8 cellular contexts compared by ENCODE assay signal in the genomic region with DNA sequence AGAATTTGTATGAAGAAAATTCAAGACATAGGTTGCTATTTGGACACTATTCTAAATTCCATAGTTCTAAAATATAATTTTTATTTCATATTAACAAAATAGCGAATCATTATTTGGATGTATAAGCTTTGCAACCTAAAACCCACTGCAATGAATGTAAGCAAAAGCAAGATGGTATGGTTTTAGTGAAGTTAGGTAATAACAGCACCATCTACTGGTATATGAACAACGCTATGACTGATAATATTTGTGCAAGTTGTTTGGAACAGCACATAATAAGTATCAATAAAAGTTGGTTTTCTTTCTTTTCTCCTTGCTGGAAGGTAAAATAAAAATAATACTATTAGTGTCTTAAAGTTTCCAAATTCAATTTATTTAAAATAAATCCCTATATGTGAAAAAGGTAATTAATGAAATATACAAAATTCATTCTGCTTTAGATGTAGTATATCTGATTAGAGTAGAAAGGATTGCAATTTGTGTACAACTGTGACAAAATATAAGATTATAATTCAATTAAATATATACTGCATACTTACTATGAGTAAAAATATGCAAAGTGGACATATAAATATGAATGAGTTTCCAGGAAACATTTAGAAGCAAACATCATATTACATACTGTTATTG.
DNase-seq lines count a peak whose midpoint lies in the region; ATAC-seq and TF ChIP-seq lines count a peak whose summit lies in the region.
"Had no signal": no experiment of that assay in that cellular context is flagged by ENCODE, and none has a peak within 500 bp of the region (broad histone marks: within the 10 kb centered on the region; RNA-seq: fewer than 3 reads in every experiment).

No MANE protein-coding gene starts in this region.

- ATAC-seq in HG02852 (IDR thresholded peaks at IDR 0.05; ENCODE audit: unreplicated experiment), result peak; percentile 61

- H3K27me3 Mint-ChIP-seq in osteocyte (ENCODE audit: unreplicated experiment), result peaks cover 8% of the 10 kb centered on the region
- H3K27me3 Mint-ChIP-seq: activated B cell treated with CpG ODN at 0.5 μM for 24 hours had no signal

- in situ Hi-C loops in GM13977 (cut with MboI; ENCODE audit: low pct_unique_long_range_greater_than_20kb, low sequenced_read_pairs, unreplicated experiment), result no loop called here

- H3K4me1 Mint-ChIP-seq in osteocyte (ENCODE audit: unreplicated experiment), result no peaks in the 10 kb centered on the region
- H3K4me1 Mint-ChIP-seq: activated B cell treated with CpG ODN at 0.5 μM for 24 hours had no signal

- DNase-seq in GM13977 (ENCODE audit: low spot score) (peak; percentile 9), NCI-H748 (lab: John Stamatoyannopoulos, UW; ENCODE audit: unreplicated experiment) (peak; percentile 58), dedifferentiated amniotic fluid mesenchymal stem cell (ENCODE audit: extremely low spot score) (peak; percentile 29), osteocyte (ENCODE audit: extremely low spot score, unreplicated experiment) (no peak), activated T-cell treated with anti-CD3 and anti-CD28 coated beads for 4 hours (no peak)
- DNase-seq in activated CD4-positive, alpha-beta T cell treated with anti-CD3 and anti-CD28 coated beads, Interleukin-2, amount 50 U/mL, for 48 hours, result no peak
- DNase-seq: activated B cell treated with CpG ODN at 0.5 μM for 24 hours had no signal

- H3K4me3 Mint-ChIP-seq in osteocyte (ENCODE audit: unreplicated experiment), result no peak overlapping the region
- H3K4me3 Mint-ChIP-seq: activated B cell treated with CpG ODN at 0.5 μM for 24 hours had no signal

- no peaks in the 10 kb centered on the region for H3K36me3 Mint-ChIP-seq in osteocyte (ENCODE audit: unreplicated experiment)

- no peak overlapping the region for H3K27ac Mint-ChIP-seq in osteocyte (ENCODE audit: unreplicated experiment)
- H3K27ac Mint-ChIP-seq: activated B cell treated with CpG ODN at 0.5 μM for 24 hours had no signal

- TF ChIP-seq CTCF in GM13977 (IDR thresholded peaks at IDR 0.05; ENCODE audit: extremely low read depth, insufficient read depth, missing control alignments), result peak; percentile 55
- peak; percentile 73 for TF ChIP-seq CTCF in osteocyte (IDR thresholded peaks at IDR 0.05)

- peaks cover 5% of the 10 kb centered on the region for H3K9me3 Mint-ChIP-seq in osteocyte (ENCODE audit: unreplicated experiment)

Comparison
In these comparisons a context has a peak if more than half of its experiments do, and no peak if none do; other contexts are left out.
1. DNase-seq: peak in GM13977 (single experiment), NCI-H748 (single experiment) and dedifferentiated amniotic fluid mesenchymal stem cell (single experiment); none in osteocyte (single experiment), activated T-cell treated with anti-CD3 and anti-CD28 coated beads for 4 hours (single experiment) and activated CD4-positive, alpha-beta T cell treated with anti-CD3 and anti-CD28 coated beads, Interleukin-2, amount 50 U/mL, for 48 hours (0 of 2).